17 cellular contexts compared by ENCODE assay signal in the genomic region with DNA sequence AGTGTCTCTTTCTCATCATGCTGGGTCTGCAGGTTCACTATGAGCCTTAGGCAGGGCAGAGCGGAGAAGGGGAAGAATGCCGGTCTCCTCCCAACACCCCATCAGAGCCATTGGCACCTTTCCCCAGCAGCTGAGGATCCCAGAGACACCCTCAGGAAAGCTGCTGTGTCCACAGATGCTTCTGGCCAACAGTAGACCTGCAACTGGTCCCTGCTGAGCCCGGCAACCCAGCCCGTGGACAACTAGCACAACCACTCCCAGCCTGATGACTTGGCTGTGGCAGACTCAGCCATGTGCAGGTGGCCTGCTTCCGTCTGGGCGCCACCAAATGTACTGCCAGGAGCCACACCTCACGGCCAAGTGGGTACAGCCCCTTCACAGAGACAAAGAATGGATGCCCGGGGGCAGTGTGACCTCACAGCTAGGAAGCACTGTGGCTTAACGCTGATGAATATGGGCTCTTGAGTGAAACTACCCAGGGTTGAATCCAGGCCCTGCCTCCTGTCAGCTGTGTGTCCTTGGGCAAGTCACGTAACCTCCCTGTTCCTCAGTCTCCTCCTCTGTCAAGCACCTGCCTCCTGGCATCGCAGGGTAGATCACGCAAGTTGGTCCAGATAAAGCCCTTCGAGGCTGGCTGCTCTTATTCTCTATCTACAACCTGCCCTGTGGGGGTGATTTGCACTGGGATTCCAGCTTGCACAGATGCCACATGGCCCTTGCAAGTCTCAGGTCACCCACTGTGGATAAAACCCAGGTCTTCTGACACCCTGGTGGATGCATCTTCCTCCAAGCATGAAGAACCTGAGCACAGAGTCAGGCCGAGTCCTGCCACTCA.
DNase-seq lines count a peak whose midpoint lies in the region; ATAC-seq, FAIRE-seq and TF ChIP-seq lines count a peak whose summit lies in the region.
"Had no signal": no experiment of that assay in that cellular context is flagged by ENCODE, and none has a peak within 500 bp of the region (broad histone marks: within the 10 kb centered on the region; RNA-seq: fewer than 3 reads in every experiment).

No MANE protein-coding gene starts in this region.

- no peak overlapping the region for H3K27ac ChIP-seq in K562 (ENCODE audit: extremely low read depth, low read depth, low read length)
- no peak overlapping the region for H3K27ac ChIP-seq in lung (ENCODE audit: low read depth in 1 of 2, low read length in 1 of 2)
- H3K27ac ChIP-seq: C4-2B had no signal

- CTCF ChIA-PET in K562 (lab: Yijun Ruan, JAX; ENCODE audit: low intra/inter-chr PET ratio): no interaction called here

- H3K9me3 ChIP-seq in K562 (replicated peaks; ENCODE audit: control insufficient read depth, insufficient read depth, low read depth, low read length) (no peaks in the 10 kb centered on the region), lung (ENCODE audit: control insufficient read depth in 2 of 2, insufficient read depth in 1 of 2, low read length in 1 of 2) (peaks cover 0 to 10% of the 10 kb centered on the region in 2 donors)

- TF ChIP-seq CTCF in K562 (IDR thresholded peaks at IDR 0.05 in 2 of 3, conservative IDR thresholded peaks at IDR 0.05 in 1 of 3; ENCODE audit: insufficient read depth in 2 of 3, low read depth in 1 of 3, low read length in 3 of 3) (no peak), lung (IDR thresholded peaks at IDR 0.05; ENCODE audit: control extremely low read depth, extremely low read depth) (no peak)

- intact Hi-C loops in K562 (cut with micrococcal nuclease): no loop called here

- DNase-seq in NCI-H748 (lab: John Stamatoyannopoulos, UW; ENCODE audit: unreplicated experiment): peak; percentile 24
- DNase-seq in NCI-H748 treated with DMSO at 0.1 percent for 48 hours (lab: John Stamatoyannopoulos, UW): no peak
- DNase-seq in M059J (ENCODE audit: low read depth): peak; percentile 65
- DNase-seq in K562 (ENCODE audit: extremely low read depth in 1 of 4, low spot score in 3 of 4): no peak
- DNase-seq in lung (ENCODE audit: low spot score): peak; percentile 13
- no peak for DNase-seq in HuH-7 (ENCODE audit: low spot score)
- DNase-seq in cerebellar cortex (ENCODE audit: low spot score): no peak
- no peak for DNase-seq in activated CD4-positive, CD25-positive, alpha-beta regulatory T cell (lab: John Stamatoyannopoulos, UW)
- DNase-seq: COR-L47, NCI-H1048, NCI-H146, NCI-H2107, NCI-H226 had no signal

- H3K27me3 ChIP-seq in K562 (ENCODE audit: control insufficient read depth in 2 of 2, insufficient read depth in 2 of 2, low read length in 2 of 2): peaks cover 2 to 24% of the 10 kb centered on the region in 2 experiments; a peak in 2 of 5 replicates
- no peaks in the 10 kb centered on the region for H3K27me3 ChIP-seq in lung (ENCODE audit: control insufficient read depth, insufficient read depth)

- TF ChIP-seq EP300 in K562 (IDR thresholded peaks at IDR 0.05; ENCODE audit: low read length): no peak

- no peak overlapping the region for H2AFZ ChIP-seq in K562 (ENCODE audit: low read depth, low read length)

- no TSS peak for BruUV-seq in K562 (replicated peaks; lab: Mats Ljungman, UMichigan)

- no peak for FAIRE-seq in K562 (lab: Jason Lieb, UNC)
- FAIRE-seq: G401.6, GM12891, H54 had no signal

- no peak overlapping the region for H3K9ac ChIP-seq in K562 (ENCODE audit: insufficient read depth in 1 of 2, low read depth in 2 of 2, low read length in 2 of 2)

- no peaks in the 10 kb centered on the region for H3K4me1 ChIP-seq in K562 (replicated peaks in 1 of 2; ENCODE audit: control insufficient read depth in 2 of 2, insufficient read depth in 2 of 2, low read length in 2 of 2)
- H3K4me1 ChIP-seq in lung (ENCODE audit: control insufficient read depth in 2 of 2, insufficient read depth in 2 of 2, low read length in 2 of 2): peaks cover 0 to 4% of the 10 kb centered on the region in 2 donors

- no peak overlapping the region for H3K4me2 ChIP-seq in K562 (ENCODE audit: insufficient read depth, low read length)

- H3K4me3 ChIP-seq in K562 (no peak overlapping the region), lung (no peak overlapping the region)

- no peaks in the 10 kb centered on the region for H3K36me3 ChIP-seq in K562 (ENCODE audit: control insufficient read depth, insufficient read depth, low read length)
- H3K36me3 ChIP-seq in lung (ENCODE audit: control insufficient read depth in 2 of 2, insufficient read depth in 2 of 2, low read length in 2 of 2): no peaks in the 10 kb centered on the region

- no peak for ATAC-seq in K562
- ATAC-seq in lung (ENCODE audit: insufficient read depth, low FRiP score): no peak

- H4K20me1 ChIP-seq in K562 (replicated peaks; ENCODE audit: control insufficient read depth, insufficient read depth, low read length): no peaks in the 10 kb centered on the region

- POLR2A ChIA-PET in K562 (lab: Yijun Ruan, JAX): no interaction called here

- WGBS in K562 (ENCODE audit: insufficient coverage, low coverage, missing lambda C conversion rate): 0% methylated on average over 14 of the region's 14 CpGs
- 88 to 96% methylated on average over 14 of the region's 14 CpGs for WGBS in lung, 2 donors

- no peaks in the 10 kb centered on the region for H3K9me1 ChIP-seq in K562 (ENCODE audit: control insufficient read depth, insufficient read depth, low read length)

- no peak for TF ChIP-seq POLR2A in K562 (conservative IDR thresholded peaks at IDR 0.05)

- in situ Hi-C loops in K562 (cut with MboI): no loop called here

- no peaks in the 10 kb centered on the region for H3K79me2 ChIP-seq in K562 (ENCODE audit: control insufficient read depth, insufficient read depth, low read length)

- no peak for TF ChIP-seq RAD21 in K562 (CRISPR knock-in tag; conservative IDR thresholded peaks at IDR 0.05 in 1 of 2, IDR thresholded peaks at IDR 0.05 in 1 of 2)

TF ChIP-seq in K562, 482 proteins besides CTCF, POLR2A, EP300 and RAD21:
- TF ChIP-seq MTA3 (IDR thresholded peaks at IDR 0.05; ENCODE audit: borderline replicate concordance) (no peak), ZFP36 (IDR thresholded peaks at IDR 0.05; ENCODE audit: low read depth, low read length, partially characterized antibody) (peak; percentile 5), CHD4 (IDR thresholded peaks at IDR 0.05; ENCODE audit: insufficient read depth, insufficient replicate concordance, low read depth, low read length, poor library complexity, severe bottlenecking) (no peak)
- TF ChIP-seq, protein P1, sequence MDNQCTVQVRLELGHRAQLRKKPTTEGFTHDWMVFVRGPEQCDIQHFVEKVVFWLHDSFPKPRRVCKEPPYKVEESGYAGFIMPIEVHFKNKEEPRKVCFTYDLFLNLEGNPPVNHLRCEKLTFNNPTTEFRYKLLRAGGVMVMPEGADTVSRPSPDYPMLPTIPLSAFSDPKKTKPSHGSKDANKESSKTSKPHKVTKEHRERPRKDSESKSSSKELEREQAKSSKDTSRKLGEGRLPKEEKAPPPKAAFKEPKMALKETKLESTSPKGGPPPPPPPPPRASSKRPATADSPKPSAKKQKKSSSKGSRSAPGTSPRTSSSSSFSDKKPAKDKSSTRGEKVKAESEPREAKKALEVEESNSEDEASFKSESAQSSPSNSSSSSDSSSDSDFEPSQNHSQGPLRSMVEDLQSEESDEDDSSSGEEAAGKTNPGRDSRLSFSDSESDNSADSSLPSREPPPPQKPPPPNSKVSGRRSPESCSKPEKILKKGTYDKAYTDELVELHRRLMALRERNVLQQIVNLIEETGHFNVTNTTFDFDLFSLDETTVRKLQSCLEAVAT (IDR thresholded peaks at IDR 0.05): no peak

Comparison
In these comparisons a context has a peak if more than half of its experiments do, and no peak if none do; other contexts are left out.
1. DNase-seq: peak in NCI-H748 (single experiment), M059J (single experiment) and lung (single experiment); none in NCI-H748 treated with DMSO at 0.1 percent for 48 hours (single experiment), K562 (0 of 4), HuH-7 (single experiment), cerebellar cortex (single experiment) and activated CD4-positive, CD25-positive, alpha-beta regulatory T cell (0 of 4).